ENCODE assay signal across 8 cellular contexts in the genomic region with DNA sequence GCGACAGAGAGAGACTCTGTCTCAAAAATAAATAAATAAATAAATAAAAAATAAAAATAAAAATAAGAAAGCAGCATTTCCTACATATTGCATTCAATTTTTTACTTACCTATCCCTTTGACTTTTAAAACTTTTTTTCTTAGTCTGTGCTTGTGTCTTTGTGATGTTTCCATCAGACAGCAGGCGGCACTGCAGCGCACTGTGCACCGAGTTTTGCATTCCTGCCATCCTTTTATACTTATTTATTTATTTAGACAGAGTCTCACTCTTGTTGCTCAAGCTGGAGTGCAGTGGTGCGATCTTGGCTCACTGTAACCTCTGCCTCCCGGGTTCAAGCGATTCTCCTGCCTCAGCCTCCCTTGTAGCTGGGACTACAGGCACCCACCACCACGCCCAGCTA.
A peak's percentile ranks its signal among the peaks of the same experiment; 100 is the strongest.
DNase-seq lines count a peak whose midpoint lies in the region; ATAC-seq and TF ChIP-seq lines count a peak whose summit lies in the region.
"Not testable (repeated sequence)": the region's sequence is repeated elsewhere in the genome, so short reads cannot be mapped to it uniquely, and the experiment has no call there.

No MANE protein-coding gene starts in this region.

- H3K4me3 ChIP-seq in AG10803 (ENCODE audit: low read length); kidney epithelial cell (ENCODE audit: low read depth, low read length); smooth muscle cell: not testable (repeated sequence)

- 87% methylated on average over 8 of the region's 8 CpGs for WGBS in smooth muscle cell (ENCODE audit: low lambda C conversion rate)

- H3K79me2 ChIP-seq in smooth muscle cell (ENCODE audit: low read depth): not testable (repeated sequence)

- H3K4me2 ChIP-seq in smooth muscle cell: not testable (repeated sequence)

- not testable (repeated sequence) for H3K4me1 ChIP-seq in smooth muscle cell (ENCODE audit: low read depth)

- H2AFZ ChIP-seq in smooth muscle cell (ENCODE audit: low read depth): not testable (repeated sequence)

- not testable (repeated sequence) for H3K27me3 ChIP-seq in kidney epithelial cell (ENCODE audit: control insufficient read depth, insufficient read depth, low read length); smooth muscle cell (ENCODE audit: low read depth)

- not testable (repeated sequence) for H3K27ac Mint-ChIP-seq in T-cell; activated T-cell treated with anti-CD3 and anti-CD28 coated beads, Interleukin-2, amount 50 U/mL, for 72 hours; effector memory CD8-positive, alpha-beta T cell

- not testable (repeated sequence) for H3F3A ChIP-seq in smooth muscle cell (ENCODE audit: low read depth)

- not testable (repeated sequence) for H3K36me3 Mint-ChIP-seq in T-cell; activated T-cell treated with anti-CD3 and anti-CD28 coated beads, Interleukin-2, amount 50 U/mL, for 72 hours (ENCODE audit: insufficient read depth in 2 of 2); effector memory CD8-positive, alpha-beta T cell (ENCODE audit: insufficient read depth)

- H3K27ac ChIP-seq in smooth muscle cell (ENCODE audit: low read depth): not testable (repeated sequence)

- 0 out of 2 replicates have a peak, but pooled peaks have one; percentile 7 for TF ChIP-seq CTCF in AG10803 (conservative IDR thresholded peaks at IDR 0.05; ENCODE audit: low read length)
- peak; percentile 8 for TF ChIP-seq CTCF in kidney epithelial cell (IDR thresholded peaks at IDR 0.05; ENCODE audit: insufficient read depth, low read length, poor library complexity, severe bottlenecking)
- TF ChIP-seq CTCF in smooth muscle cell (IDR thresholded peaks at IDR 0.05; ENCODE audit: borderline replicate concordance, insufficient read depth, poor library complexity, severe bottlenecking): peak; percentile 46

- ATAC-seq in GM18519 (IDR thresholded peaks at IDR 0.05; ENCODE audit: low FRiP score, unreplicated experiment): peak; percentile 75
- ATAC-seq in T-cell (replicated peaks in 1 of 4): peak in 1 of 4 experiments; percentile 40
- ATAC-seq in activated T-cell treated with anti-CD3 and anti-CD28 coated beads, Interleukin-2, amount 50 U/mL, for 72 hours (replicated peaks in 1 of 2); effector memory CD8-positive, alpha-beta T cell (replicated peaks): not testable (repeated sequence)

- not testable (repeated sequence) for H3K27me3 Mint-ChIP-seq in T-cell; activated T-cell treated with anti-CD3 and anti-CD28 coated beads, Interleukin-2, amount 50 U/mL, for 72 hours (ENCODE audit: low read depth); effector memory CD8-positive, alpha-beta T cell

- not testable (repeated sequence) for H3K36me3 ChIP-seq in kidney epithelial cell (ENCODE audit: control insufficient read depth, insufficient read depth, low read length); smooth muscle cell (ENCODE audit: low read depth)

- H3K9me3 ChIP-seq in smooth muscle cell (replicated peaks; ENCODE audit: low read depth): not testable (repeated sequence)

- POLR2A ChIA-PET in T-cell (lab: Charles Lee): not testable (repeated sequence)

- H4K20me1 ChIP-seq in smooth muscle cell (ENCODE audit: low read depth): not testable (repeated sequence)

- not testable (repeated sequence) for H3K4me1 Mint-ChIP-seq in T-cell; activated T-cell treated with anti-CD3 and anti-CD28 coated beads, Interleukin-2, amount 50 U/mL, for 72 hours (ENCODE audit: low read depth); effector memory CD8-positive, alpha-beta T cell (ENCODE audit: low read depth in 2 of 2)

- DNase-seq in AG10803 (ENCODE audit: low read depth); kidney epithelial cell (ENCODE audit: low read depth): not testable (repeated sequence)
- peak; percentile 11 for DNase-seq in NCI-H1105 treated with DMSO at 0.1 percent for 48 hours (lab: John Stamatoyannopoulos, UW)
- DNase-seq in T-cell: peak in 27 of 34 experiments; percentile 2 to 45 (median 16)
- DNase-seq in activated T-cell treated with anti-CD3 and anti-CD28 coated beads, Interleukin-2, amount 50 U/mL, for 72 hours: peak; percentile 0 to 1
- peak; percentile 5 to 12 (median 8) for DNase-seq in effector memory CD8-positive, alpha-beta T cell
- DNase-seq in smooth muscle cell (lab: John Stamatoyannopoulos, UW; ENCODE audit: unreplicated experiment): peak; percentile 4

- not testable (repeated sequence) for H3K9ac ChIP-seq in smooth muscle cell (ENCODE audit: low read depth)

- CTCF ChIA-PET in T-cell (lab: Charles Lee): not testable (repeated sequence)

- H3K4me3 Mint-ChIP-seq in T-cell; activated T-cell treated with anti-CD3 and anti-CD28 coated beads, Interleukin-2, amount 50 U/mL, for 72 hours; effector memory CD8-positive, alpha-beta T cell: not testable (repeated sequence)

- not testable (repeated sequence) for H3K9me3 Mint-ChIP-seq in T-cell; activated T-cell treated with anti-CD3 and anti-CD28 coated beads, Interleukin-2, amount 50 U/mL, for 72 hours; effector memory CD8-positive, alpha-beta T cell
